In genomic region chr15:48330045-48330840, GRCh38 we compare ENCODE assay signal across 8 cellular contexts. TPM values are rescaled to one million over a fixed set of nuclear protein-coding genes. Genes with fewer than 3 reads are reported as not detected.
A peak's percentile ranks its signal among the peaks of the same experiment; 100 is the strongest.
DNase-seq lines count a peak whose midpoint lies in the region; ATAC-seq, FAIRE-seq and TF ChIP-seq lines count a peak whose summit lies in the region.

No MANE protein-coding gene starts in this region.

- H3K36me3 ChIP-seq in SJSA1 = peaks cover 34% of the 10 kb centered on the region
- H3K36me3 ChIP-seq in esophagus squamous epithelium = peaks cover 0 to 12% (median 4%) of the 10 kb centered on the region in 3 donors

- ATAC-seq in HG03196 (IDR thresholded peaks at IDR 0.05; ENCODE audit: unreplicated experiment) = no peak

- H3K27ac ChIP-seq in SJSA1 = peak overlapping the region; percentile 99
- H3K27ac ChIP-seq in esophagus squamous epithelium = peak overlapping the region; percentile 87 to 98 (median 98)

- FAIRE-seq in frontal cortex (lab: Jason Lieb, UNC) = no peak

- in situ Hi-C loops in KBM-7 (cut with MboI; ENCODE audit: low pct_unique_long_range_greater_than_20kb, low sequenced_read_pairs) = no loop called here

- H3K4me1 ChIP-seq in SJSA1 (replicated peaks) (peaks cover 12% of the 10 kb centered on the region), esophagus squamous epithelium (peaks cover 4 to 31% (median 15%) of the 10 kb centered on the region in 3 donors)

- peak overlapping the region; percentile 77 for H3K4me3 ChIP-seq in GM12875 (ENCODE audit: low read depth, low read length)
- H3K4me3 ChIP-seq in SJSA1 = peak overlapping the region; percentile 96
- H3K4me3 ChIP-seq in esophagus squamous epithelium = peak overlapping the region; percentile 68 to 100 (median 90)

- no peak for TF ChIP-seq POLR2A in esophagus squamous epithelium (IDR thresholded peaks at IDR 0.05)

- DNase-seq in SJSA1 (ENCODE audit: low read depth in 1 of 2, low spot score in 2 of 2) (peak in 1 of 2 experiments; percentile 37), esophagus squamous epithelium (lab: John Stamatoyannopoulos, UW) (no peak), pons (ENCODE audit: low spot score) (peak; percentile 11), frontal cortex (ENCODE audit: low spot score in 2 of 2) (no peak), KBM-7 (no peak)
- DNase-seq in stimulated activated CD4-positive, alpha-beta T cell treated with anti-CD3 and anti-CD28 coated beads, Interleukin-2, amount 100 ng/mL, for 48 hours = no peak

- TF ChIP-seq CTCF in GM12875 (IDR thresholded peaks at IDR 0.05; ENCODE audit: borderline replicate concordance, insufficient read depth, low read depth, low read length) = no peak
- TF ChIP-seq CTCF in esophagus squamous epithelium (IDR thresholded peaks at IDR 0.05) = no peak

- intact Hi-C loops in esophagus squamous epithelium (cut with DNase I) = no loop called here

- WGBS in esophagus squamous epithelium, 2 donors = 14 to 16% methylated on average over 12 of the region's 12 CpGs

- H3K9me3 ChIP-seq in SJSA1 (replicated peaks) (no peaks in the 10 kb centered on the region), esophagus squamous epithelium (no peaks in the 10 kb centered on the region)

- H3K27me3 ChIP-seq in SJSA1 (replicated peaks) (no peaks in the 10 kb centered on the region), esophagus squamous epithelium (no peaks in the 10 kb centered on the region)

RNA-seq across cellular contexts. Expression of gene DUT, which starts 1.0 kb away (rescaled TPM):
- total RNA-seq in SJSA1 (2014; rRNA removed; shearing (Covaris generic)) = 114 and 178 TPM in 2 replicates
- total RNA-seq in esophagus squamous epithelium = 10 to 100 TPM; 63.5 to 90.1 (median 75.7) TPM
- total RNA-seq in frontal cortex = 62.8 TPM
